Comparison of ENCODE assay signal across 1 cellular context in the genomic region with DNA sequence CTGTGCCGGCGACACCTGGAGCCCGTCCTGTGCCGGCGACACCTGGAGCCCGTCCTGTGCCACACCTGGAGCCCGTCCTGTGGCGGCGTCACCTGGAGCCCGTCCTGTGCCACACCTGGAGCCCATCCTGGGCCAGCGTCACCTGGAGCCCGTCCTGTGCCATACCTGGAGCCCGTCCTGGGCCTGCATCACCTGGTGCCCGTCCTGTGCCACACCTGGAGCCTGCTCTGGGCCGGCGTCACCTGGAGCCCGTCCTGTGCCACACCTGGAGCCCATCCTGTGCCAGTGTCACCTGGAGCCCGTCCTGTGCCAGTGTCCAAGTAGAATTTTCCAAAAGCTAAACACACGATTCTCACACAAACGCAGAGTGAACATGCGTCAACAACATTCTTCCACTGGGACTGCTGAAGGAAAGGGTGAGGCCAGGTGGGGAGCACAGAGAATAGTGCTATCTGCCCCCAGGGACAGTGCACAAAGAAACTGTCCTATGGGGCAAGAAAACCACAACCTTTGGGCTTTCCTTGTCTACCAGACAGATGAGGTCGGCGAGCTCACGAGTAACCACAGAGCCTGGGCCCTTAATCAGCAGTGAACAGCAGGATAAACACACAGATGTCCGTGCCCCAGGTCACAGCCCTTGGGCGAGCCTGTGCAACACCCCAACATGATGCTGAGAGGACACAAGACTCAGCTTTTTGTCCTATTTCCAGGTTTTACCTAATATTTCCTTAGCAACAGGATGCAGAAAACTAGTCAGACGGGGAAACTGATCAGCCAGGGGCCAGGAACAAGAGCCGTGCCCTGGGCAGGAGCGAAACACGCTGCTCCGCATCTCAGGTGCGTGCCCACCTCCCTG.
TF ChIP-seq lines count a peak whose summit lies in the region.

No MANE protein-coding gene starts in this region.

TF ChIP-seq in K562, 482 proteins besides CTCF, POLR2A, EP300 and RAD21 (continued from another document and continues in another):
- TF ChIP-seq, protein P1, sequence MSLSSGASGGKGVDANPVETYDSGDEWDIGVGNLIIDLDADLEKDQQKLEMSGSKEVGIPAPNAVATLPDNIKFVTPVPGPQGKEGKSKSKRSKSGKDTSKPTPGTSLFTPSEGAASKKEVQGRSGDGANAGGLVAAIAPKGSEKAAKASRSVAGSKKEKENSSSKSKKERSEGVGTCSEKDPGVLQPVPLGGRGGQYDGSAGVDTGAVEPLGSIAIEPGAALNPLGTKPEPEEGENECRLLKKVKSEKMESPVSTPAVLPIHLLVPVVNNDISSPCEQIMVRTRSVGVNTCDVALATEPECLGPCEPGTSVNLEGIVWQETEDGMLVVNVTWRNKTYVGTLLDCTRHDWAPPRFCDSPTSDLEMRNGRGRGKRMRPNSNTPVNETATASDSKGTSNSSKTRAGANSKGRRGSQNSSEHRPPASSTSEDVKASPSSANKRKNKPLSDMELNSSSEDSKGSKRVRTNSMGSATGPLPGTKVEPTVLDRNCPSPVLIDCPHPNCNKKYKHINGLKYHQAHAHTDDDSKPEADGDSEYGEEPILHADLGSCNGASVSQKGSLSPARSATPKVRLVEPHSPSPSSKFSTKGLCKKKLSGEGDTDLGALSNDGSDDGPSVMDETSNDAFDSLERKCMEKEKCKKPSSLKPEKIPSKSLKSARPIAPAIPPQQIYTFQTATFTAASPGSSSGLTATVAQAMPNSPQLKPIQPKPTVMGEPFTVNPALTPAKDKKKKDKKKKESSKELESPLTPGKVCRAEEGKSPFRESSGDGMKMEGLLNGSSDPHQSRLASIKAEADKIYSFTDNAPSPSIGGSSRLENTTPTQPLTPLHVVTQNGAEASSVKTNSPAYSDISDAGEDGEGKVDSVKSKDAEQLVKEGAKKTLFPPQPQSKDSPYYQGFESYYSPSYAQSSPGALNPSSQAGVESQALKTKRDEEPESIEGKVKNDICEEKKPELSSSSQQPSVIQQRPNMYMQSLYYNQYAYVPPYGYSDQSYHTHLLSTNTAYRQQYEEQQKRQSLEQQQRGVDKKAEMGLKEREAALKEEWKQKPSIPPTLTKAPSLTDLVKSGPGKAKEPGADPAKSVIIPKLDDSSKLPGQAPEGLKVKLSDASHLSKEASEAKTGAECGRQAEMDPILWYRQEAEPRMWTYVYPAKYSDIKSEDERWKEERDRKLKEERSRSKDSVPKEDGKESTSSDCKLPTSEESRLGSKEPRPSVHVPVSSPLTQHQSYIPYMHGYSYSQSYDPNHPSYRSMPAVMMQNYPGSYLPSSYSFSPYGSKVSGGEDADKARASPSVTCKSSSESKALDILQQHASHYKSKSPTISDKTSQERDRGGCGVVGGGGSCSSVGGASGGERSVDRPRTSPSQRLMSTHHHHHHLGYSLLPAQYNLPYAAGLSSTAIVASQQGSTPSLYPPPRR (CRISPR knock-in tag; IDR thresholded peaks at IDR 0.05; ENCODE audit: borderline replicate concordance) = peak; percentile 79; the same call in 1 of the 2 replicates
- TF ChIP-seq, protein P2, sequence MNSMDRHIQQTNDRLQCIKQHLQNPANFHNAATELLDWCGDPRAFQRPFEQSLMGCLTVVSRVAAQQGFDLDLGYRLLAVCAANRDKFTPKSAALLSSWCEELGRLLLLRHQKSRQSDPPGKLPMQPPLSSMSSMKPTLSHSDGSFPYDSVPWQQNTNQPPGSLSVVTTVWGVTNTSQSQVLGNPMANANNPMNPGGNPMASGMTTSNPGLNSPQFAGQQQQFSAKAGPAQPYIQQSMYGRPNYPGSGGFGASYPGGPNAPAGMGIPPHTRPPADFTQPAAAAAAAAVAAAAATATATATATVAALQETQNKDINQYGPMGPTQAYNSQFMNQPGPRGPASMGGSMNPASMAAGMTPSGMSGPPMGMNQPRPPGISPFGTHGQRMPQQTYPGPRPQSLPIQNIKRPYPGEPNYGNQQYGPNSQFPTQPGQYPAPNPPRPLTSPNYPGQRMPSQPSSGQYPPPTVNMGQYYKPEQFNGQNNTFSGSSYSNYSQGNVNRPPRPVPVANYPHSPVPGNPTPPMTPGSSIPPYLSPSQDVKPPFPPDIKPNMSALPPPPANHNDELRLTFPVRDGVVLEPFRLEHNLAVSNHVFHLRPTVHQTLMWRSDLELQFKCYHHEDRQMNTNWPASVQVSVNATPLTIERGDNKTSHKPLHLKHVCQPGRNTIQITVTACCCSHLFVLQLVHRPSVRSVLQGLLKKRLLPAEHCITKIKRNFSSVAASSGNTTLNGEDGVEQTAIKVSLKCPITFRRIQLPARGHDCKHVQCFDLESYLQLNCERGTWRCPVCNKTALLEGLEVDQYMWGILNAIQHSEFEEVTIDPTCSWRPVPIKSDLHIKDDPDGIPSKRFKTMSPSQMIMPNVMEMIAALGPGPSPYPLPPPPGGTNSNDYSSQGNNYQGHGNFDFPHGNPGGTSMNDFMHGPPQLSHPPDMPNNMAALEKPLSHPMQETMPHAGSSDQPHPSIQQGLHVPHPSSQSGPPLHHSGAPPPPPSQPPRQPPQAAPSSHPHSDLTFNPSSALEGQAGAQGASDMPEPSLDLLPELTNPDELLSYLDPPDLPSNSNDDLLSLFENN (IDR thresholded peaks at IDR 0.05; ENCODE audit: low read depth in 2 of 2, low read length in 2 of 2) = peak in 1 of 2 experiments; percentile 79; a peak in 2 of 4 replicates
- TF ChIP-seq DPF2 (IDR thresholded peaks at IDR 0.05) (peak; percentile 79), SMARCE1 (IDR thresholded peaks at IDR 0.05) (peak; percentile 60; the same call in 1 of the 2 replicates), L3MBTL2 (IDR thresholded peaks at IDR 0.05) (no peak), TAL1 (IDR thresholded peaks at IDR 0.05) (peak; percentile 92), SMAD4 (CRISPR knock-in tag; conservative IDR thresholded peaks at IDR 0.05) (peak; percentile 95), SMAD3 (CRISPR knock-in tag; conservative IDR thresholded peaks at IDR 0.05) (0 out of 2 replicates have a peak, but pooled peaks have one; percentile 13), ZBED1 (IDR thresholded peaks at IDR 0.05) (0 out of 2 replicates have a peak, but pooled peaks have one; percentile 38), LCOR (CRISPR knock-in tag; IDR thresholded peaks at IDR 0.05) (peak; percentile 82; the same call in 1 of the 2 replicates), HDAC1 (IDR thresholded peaks at IDR 0.05) (peak in 1 of 2 experiments; percentile 53; a peak in 1 of 4 replicates), ZNF217 (CRISPR knock-in tag; IDR thresholded peaks at IDR 0.05) (no peak), GATAD2B (IDR thresholded peaks at IDR 0.05; ENCODE audit: borderline replicate concordance) (peak; percentile 27; the same call in 1 of the 2 replicates), ZEB2 (IDR thresholded peaks at IDR 0.05) (peak; percentile 71; the same call in 1 of the 2 replicates), FOXK2 (conservative IDR thresholded peaks at IDR 0.05 in 1 of 2, IDR thresholded peaks at IDR 0.05 in 1 of 2; ENCODE audit: low read depth in 2 of 2) (peak in 1 of 2 experiments; percentile 61; a peak in 1 of 4 replicates), HDAC3 (IDR thresholded peaks at IDR 0.05; ENCODE audit: borderline replicate concordance, partially characterized antibody) (peak; percentile 72), ZNF174 (CRISPR knock-in tag; IDR thresholded peaks at IDR 0.05) (no peak), KLF16 (IDR thresholded peaks at IDR 0.05) (peak; percentile 88), ZNF311 (CRISPR knock-in tag; IDR thresholded peaks at IDR 0.05) (0 out of 2 replicates have a peak, but pooled peaks have one; percentile 48), ZNF780A (CRISPR knock-in tag; IDR thresholded peaks at IDR 0.05) (no peak), ZNF12 (CRISPR knock-in tag; IDR thresholded peaks at IDR 0.05) (peak; percentile 91; the same call in 1 of the 2 replicates), MBD2 (IDR thresholded peaks at IDR 0.05; ENCODE audit: borderline replicate concordance, low read depth) (0 out of 2 replicates have a peak, but pooled peaks have one; percentile 45), ZBTB8A (IDR thresholded peaks at IDR 0.05; ENCODE audit: partially characterized antibody) (no peak), E2F3 (CRISPR knock-in tag; IDR thresholded peaks at IDR 0.05) (no peak), JUND (IDR thresholded peaks at IDR 0.05; ENCODE audit: borderline replicate concordance, low read depth, low read length) (peak; percentile 40; the same call in 1 of the 2 replicates), JUND (tag; IDR thresholded peaks at IDR 0.05; ENCODE audit: borderline replicate concordance, low read depth, low read length) (no peak; the same call in 2 of the 3 replicates), NFIC (IDR thresholded peaks at IDR 0.05) (peak; percentile 77), ATF1 (CRISPR knock-in tag; IDR thresholded peaks at IDR 0.05) (no peak), ATF1 (tag; IDR thresholded peaks at IDR 0.05) (0 out of 2 replicates have a peak, but pooled peaks have one; percentile 5), MAFF (IDR thresholded peaks at IDR 0.05; ENCODE audit: low read length) (no peak), KHSRP (IDR thresholded peaks at IDR 0.05) (no peak), CXXC5 (CRISPR knock-in tag; IDR thresholded peaks at IDR 0.05) (peak; percentile 61), HMGN3 (IDR thresholded peaks at IDR 0.05; ENCODE audit: borderline replicate concordance, extremely low read depth, insufficient read length, low read depth, low read length) (peak; percentile 33), RB1 (IDR thresholded peaks at IDR 0.05; ENCODE audit: low read depth) (0 out of 2 replicates have a peak, but pooled peaks have one; percentile 11), NR3C1 (CRISPR knock-in tag; IDR thresholded peaks at IDR 0.05) (no peak), MEIS2 (IDR thresholded peaks at IDR 0.05; ENCODE audit: partially characterized antibody) (peak; percentile 53), KLF13 (tag; IDR thresholded peaks at IDR 0.05; ENCODE audit: borderline replicate concordance, low read depth) (no peak), PRMT5 (CRISPR knock-in tag; IDR thresholded peaks at IDR 0.05) (no peak), ZC3H4 (CRISPR knock-in tag; IDR thresholded peaks at IDR 0.05; ENCODE audit: borderline replicate concordance) (no peak)
- TF ChIP-seq, protein P3, sequence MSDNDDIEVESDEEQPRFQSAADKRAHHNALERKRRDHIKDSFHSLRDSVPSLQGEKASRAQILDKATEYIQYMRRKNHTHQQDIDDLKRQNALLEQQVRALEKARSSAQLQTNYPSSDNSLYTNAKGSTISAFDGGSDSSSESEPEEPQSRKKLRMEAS (CRISPR knock-in tag; IDR thresholded peaks at IDR 0.05) = peak; percentile 83
- TF ChIP-seq, protein P4, sequence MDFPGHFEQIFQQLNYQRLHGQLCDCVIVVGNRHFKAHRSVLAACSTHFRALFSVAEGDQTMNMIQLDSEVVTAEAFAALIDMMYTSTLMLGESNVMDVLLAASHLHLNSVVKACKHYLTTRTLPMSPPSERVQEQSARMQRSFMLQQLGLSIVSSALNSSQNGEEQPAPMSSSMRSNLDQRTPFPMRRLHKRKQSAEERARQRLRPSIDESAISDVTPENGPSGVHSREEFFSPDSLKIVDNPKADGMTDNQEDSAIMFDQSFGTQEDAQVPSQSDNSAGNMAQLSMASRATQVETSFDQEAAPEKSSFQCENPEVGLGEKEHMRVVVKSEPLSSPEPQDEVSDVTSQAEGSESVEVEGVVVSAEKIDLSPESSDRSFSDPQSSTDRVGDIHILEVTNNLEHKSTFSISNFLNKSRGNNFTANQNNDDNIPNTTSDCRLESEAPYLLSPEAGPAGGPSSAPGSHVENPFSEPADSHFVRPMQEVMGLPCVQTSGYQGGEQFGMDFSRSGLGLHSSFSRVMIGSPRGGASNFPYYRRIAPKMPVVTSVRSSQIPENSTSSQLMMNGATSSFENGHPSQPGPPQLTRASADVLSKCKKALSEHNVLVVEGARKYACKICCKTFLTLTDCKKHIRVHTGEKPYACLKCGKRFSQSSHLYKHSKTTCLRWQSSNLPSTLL (IDR thresholded peaks at IDR 0.05) = no peak
- TF ChIP-seq, protein P5, sequence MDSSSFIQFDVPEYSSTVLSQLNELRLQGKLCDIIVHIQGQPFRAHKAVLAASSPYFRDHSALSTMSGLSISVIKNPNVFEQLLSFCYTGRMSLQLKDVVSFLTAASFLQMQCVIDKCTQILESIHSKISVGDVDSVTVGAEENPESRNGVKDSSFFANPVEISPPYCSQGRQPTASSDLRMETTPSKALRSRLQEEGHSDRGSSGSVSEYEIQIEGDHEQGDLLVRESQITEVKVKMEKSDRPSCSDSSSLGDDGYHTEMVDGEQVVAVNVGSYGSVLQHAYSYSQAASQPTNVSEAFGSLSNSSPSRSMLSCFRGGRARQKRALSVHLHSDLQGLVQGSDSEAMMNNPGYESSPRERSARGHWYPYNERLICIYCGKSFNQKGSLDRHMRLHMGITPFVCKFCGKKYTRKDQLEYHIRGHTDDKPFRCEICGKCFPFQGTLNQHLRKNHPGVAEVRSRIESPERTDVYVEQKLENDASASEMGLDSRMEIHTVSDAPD (CRISPR knock-in tag; IDR thresholded peaks at IDR 0.05) = peak; percentile 62; the same call in 1 of the 2 replicates
- TF ChIP-seq, protein P6, sequence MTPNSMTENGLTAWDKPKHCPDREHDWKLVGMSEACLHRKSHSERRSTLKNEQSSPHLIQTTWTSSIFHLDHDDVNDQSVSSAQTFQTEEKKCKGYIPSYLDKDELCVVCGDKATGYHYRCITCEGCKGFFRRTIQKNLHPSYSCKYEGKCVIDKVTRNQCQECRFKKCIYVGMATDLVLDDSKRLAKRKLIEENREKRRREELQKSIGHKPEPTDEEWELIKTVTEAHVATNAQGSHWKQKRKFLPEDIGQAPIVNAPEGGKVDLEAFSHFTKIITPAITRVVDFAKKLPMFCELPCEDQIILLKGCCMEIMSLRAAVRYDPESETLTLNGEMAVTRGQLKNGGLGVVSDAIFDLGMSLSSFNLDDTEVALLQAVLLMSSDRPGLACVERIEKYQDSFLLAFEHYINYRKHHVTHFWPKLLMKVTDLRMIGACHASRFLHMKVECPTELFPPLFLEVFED (CRISPR knock-in tag; conservative IDR thresholded peaks at IDR 0.05) = no peak
- TF ChIP-seq, protein P7, sequence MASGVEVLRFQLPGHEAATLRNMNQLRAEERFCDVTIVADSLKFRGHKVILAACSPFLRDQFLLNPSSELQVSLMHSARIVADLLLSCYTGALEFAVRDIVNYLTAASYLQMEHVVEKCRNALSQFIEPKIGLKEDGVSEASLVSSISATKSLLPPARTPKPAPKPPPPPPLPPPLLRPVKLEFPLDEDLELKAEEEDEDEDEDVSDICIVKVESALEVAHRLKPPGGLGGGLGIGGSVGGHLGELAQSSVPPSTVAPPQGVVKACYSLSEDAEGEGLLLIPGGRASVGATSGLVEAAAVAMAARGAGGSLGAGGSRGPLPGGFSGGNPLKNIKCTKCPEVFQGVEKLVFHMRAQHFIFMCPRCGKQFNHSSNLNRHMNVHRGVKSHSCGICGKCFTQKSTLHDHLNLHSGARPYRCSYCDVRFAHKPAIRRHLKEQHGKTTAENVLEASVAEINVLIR (CRISPR knock-in tag; IDR thresholded peaks at IDR 0.05) = 0 out of 2 replicates have a peak, but pooled peaks have one; percentile 27
- TF ChIP-seq, protein P8, sequence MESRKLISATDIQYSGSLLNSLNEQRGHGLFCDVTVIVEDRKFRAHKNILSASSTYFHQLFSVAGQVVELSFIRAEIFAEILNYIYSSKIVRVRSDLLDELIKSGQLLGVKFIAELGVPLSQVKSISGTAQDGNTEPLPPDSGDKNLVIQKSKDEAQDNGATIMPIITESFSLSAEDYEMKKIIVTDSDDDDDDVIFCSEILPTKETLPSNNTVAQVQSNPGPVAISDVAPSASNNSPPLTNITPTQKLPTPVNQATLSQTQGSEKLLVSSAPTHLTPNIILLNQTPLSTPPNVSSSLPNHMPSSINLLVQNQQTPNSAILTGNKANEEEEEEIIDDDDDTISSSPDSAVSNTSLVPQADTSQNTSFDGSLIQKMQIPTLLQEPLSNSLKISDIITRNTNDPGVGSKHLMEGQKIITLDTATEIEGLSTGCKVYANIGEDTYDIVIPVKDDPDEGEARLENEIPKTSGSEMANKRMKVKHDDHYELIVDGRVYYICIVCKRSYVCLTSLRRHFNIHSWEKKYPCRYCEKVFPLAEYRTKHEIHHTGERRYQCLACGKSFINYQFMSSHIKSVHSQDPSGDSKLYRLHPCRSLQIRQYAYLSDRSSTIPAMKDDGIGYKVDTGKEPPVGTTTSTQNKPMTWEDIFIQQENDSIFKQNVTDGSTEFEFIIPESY (CRISPR knock-in tag; IDR thresholded peaks at IDR 0.05) = peak; percentile 63; the same call in 1 of the 2 replicates
